In genomic region chr19:32570081-32570785, GRCh38 we compare ENCODE assay signal across 8 cellular contexts. TPM values are rescaled to one million over a fixed set of nuclear protein-coding genes. Genes with fewer than 3 reads are reported as not detected.
A peak's percentile ranks its signal among the peaks of the same experiment; 100 is the strongest.
DNase-seq lines count a peak whose midpoint lies in the region; ATAC-seq, FAIRE-seq and TF ChIP-seq lines count a peak whose summit lies in the region.

No MANE protein-coding gene starts in this region.

- ATAC-seq in left colon: peak; percentile 95

- no peak overlapping the region for H3K4me3 ChIP-seq in GM12864 (ENCODE audit: low read depth, low read length)

- FAIRE-seq in A204.1 (lab: Jason Lieb, UNC): peak; percentile 72

- TF ChIP-seq CTCF in GM12864 (IDR thresholded peaks at IDR 0.05; ENCODE audit: low read depth, low read length, missing control alignments): peak; percentile 70

- intact Hi-C loops in left colon (cut with DNase I, micrococcal nuclease): no loop called here

- DNase-seq in GM12864 (ENCODE audit: low read depth): no peak
- DNase-seq in NCI-H187 (lab: John Stamatoyannopoulos, UW): peak; percentile 34 to 49
- peak; percentile 10 for DNase-seq in T1000 (lab: John Stamatoyannopoulos, UW)
- DNase-seq in cerebellar cortex (ENCODE audit: low spot score): peak; percentile 66
- DNase-seq in left colon: peak in 1 of 2 donors; percentile 61
- DNase-seq in stimulated activated CD8-positive, alpha-beta memory T cell treated with anti-CD3 and anti-CD28 coated beads, Interleukin-12 subunit alpha, Interleukin-12 subunit beta, amount 100 ng/mL, for 1 hour (ENCODE audit: low read depth): peak; percentile 25
- DNase-seq in cerebellar nuclear complex (lab: John Stamatoyannopoulos, UW): no peak

RNA-seq across cellular contexts. Expression of gene PDCD5, which starts 10.8 kb away (rescaled TPM):
- 10 to 100 TPM; 55.7 to 62.0 TPM for total RNA-seq in left colon

Comparison
In these comparisons a context has a peak if more than half of its experiments do, and no peak if none do; other contexts are left out.
1. DNase-seq: peak in NCI-H187 (2 of 2), T1000 (single experiment), cerebellar cortex (single experiment) and stimulated activated CD8-positive, alpha-beta memory T cell treated with anti-CD3 and anti-CD28 coated beads, Interleukin-12 subunit alpha, Interleukin-12 subunit beta, amount 100 ng/mL, for 1 hour (single experiment); none in GM12864 (single experiment) and cerebellar nuclear complex (0 of 2).